ENCODE assay signal across 1 cellular context in the genomic region with DNA sequence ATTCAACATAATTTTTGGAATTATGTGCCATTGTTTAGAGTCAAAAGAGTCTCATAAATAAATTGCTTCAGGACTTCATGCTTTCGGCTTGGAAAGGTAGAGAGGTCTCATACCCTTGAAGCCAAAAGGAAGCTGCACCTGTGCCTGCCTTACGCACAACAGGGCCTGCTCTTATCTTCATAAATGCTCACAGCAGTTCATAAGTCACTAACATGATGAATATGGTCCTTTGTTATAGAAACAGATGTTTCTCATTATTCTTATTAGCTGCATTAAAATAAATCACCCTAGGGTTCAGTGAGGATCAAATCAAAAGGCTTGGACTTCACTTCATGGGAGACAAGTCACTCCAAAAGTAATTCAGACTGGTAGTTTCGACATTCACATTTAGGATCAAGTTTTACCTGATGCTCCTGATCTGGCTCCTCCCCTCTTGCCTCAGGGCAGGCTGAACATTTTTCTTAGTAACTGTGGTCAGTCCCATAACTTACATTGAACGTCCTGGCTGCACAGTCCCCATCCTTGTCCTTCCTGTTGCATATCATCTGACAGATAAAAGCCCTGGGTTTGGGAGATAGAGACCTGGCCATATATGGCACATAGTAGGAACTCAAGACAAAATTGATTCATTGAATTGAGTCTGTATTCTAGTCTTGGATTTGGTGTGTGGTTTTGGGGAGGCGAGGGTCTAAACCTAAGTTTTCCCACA.
A peak's percentile ranks its signal among the peaks of the same experiment; 100 is the strongest.
TF ChIP-seq lines count a peak whose summit lies in the region.

No MANE protein-coding gene starts in this region.

TF ChIP-seq in K562, 482 proteins besides CTCF, POLR2A, EP300 and RAD21:
- TF ChIP-seq ZKSCAN1 (IDR thresholded peaks at IDR 0.05; ENCODE audit: low read depth, low read length) (peak; percentile 93), CBFA2T2 (conservative IDR thresholded peaks at IDR 0.05) (0 out of 2 replicates have a peak, but pooled peaks have one; percentile 3), ARID1B (IDR thresholded peaks at IDR 0.05) (peak; percentile 31; the same call in 1 of the 2 replicates), MECOM (CRISPR knock-in tag; IDR thresholded peaks at IDR 0.05) (no peak), CSDE1 (IDR thresholded peaks at IDR 0.05) (no peak), RCOR1 (IDR thresholded peaks at IDR 0.05; ENCODE audit: borderline replicate concordance in 1 of 2, low read depth in 2 of 2, low read length in 2 of 2) (0 out of 4 replicates have a peak, but pooled peaks of 1 of the 2 experiments have one; percentile 14), SRF (CRISPR knock-in tag; IDR thresholded peaks at IDR 0.05) (peak in 1 of 2 experiments; percentile 85; a peak in 2 of 4 replicates), RFX1 (IDR thresholded peaks at IDR 0.05) (no peak), ZNF76 (CRISPR knock-in tag; IDR thresholded peaks at IDR 0.05; ENCODE audit: borderline replicate concordance) (no peak), CBFA2T3 (IDR thresholded peaks at IDR 0.05) (peak; percentile 27; the same call in 1 of the 2 replicates), TCF3 (CRISPR knock-in tag; IDR thresholded peaks at IDR 0.05) (peak; percentile 29), MEIS2 (IDR thresholded peaks at IDR 0.05; ENCODE audit: partially characterized antibody) (peak; percentile 11)
- TF ChIP-seq, protein P1, sequence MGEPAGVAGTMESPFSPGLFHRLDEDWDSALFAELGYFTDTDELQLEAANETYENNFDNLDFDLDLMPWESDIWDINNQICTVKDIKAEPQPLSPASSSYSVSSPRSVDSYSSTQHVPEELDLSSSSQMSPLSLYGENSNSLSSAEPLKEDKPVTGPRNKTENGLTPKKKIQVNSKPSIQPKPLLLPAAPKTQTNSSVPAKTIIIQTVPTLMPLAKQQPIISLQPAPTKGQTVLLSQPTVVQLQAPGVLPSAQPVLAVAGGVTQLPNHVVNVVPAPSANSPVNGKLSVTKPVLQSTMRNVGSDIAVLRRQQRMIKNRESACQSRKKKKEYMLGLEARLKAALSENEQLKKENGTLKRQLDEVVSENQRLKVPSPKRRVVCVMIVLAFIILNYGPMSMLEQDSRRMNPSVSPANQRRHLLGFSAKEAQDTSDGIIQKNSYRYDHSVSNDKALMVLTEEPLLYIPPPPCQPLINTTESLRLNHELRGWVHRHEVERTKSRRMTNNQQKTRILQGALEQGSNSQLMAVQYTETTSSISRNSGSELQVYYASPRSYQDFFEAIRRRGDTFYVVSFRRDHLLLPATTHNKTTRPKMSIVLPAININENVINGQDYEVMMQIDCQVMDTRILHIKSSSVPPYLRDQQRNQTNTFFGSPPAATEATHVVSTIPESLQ (CRISPR knock-in tag; IDR thresholded peaks at IDR 0.05): no peak
